Comparison of ENCODE assay signal across 25 cellular contexts in genomic region chr1:52684545-52684944, GRCh38. TPM values are rescaled to one million over a fixed set of nuclear protein-coding genes. Genes with fewer than 3 reads are reported as not detected.
"Had no signal": no experiment of that assay in that cellular context is flagged by ENCODE, and none has a peak within 500 bp of the region (broad histone marks: within the 10 kb centered on the region; RNA-seq: fewer than 3 reads in every experiment).

No MANE protein-coding gene starts in this region.

- H3K9me3 Mint-ChIP-seq: activated CD4-positive, alpha-beta memory T cell treated with anti-CD3 and anti-CD28 coated beads, Interleukin-2, amount 10 ng/mL, durations not matched to agents 7 days and 5 days; activated naive CD8-positive, alpha-beta T cell treated with anti-CD3 and anti-CD28 coated beads, Interleukin-2, amount 50 U/mL, for 24 hours; T-cell had no signal

- H3K27me3 Mint-ChIP-seq: activated CD4-positive, alpha-beta memory T cell treated with anti-CD3 and anti-CD28 coated beads, Interleukin-2, amount 10 ng/mL, durations not matched to agents 7 days and 5 days; activated CD4-positive, alpha-beta T cell treated with anti-CD3 and anti-CD28 coated beads, Interleukin-2, amount 10 ng/mL, durations not matched to agents 7 days and 5 days; activated naive CD8-positive, alpha-beta T cell treated with anti-CD3 and anti-CD28 coated beads, Interleukin-2, amount 50 U/mL, for 24 hours; T-cell had no signal

- H3K4me3 Mint-ChIP-seq: activated CD4-positive, alpha-beta memory T cell treated with anti-CD3 and anti-CD28 coated beads, Interleukin-2, amount 10 ng/mL, durations not matched to agents 7 days and 5 days; activated CD4-positive, alpha-beta T cell treated with anti-CD3 and anti-CD28 coated beads, Interleukin-2, amount 10 ng/mL, durations not matched to agents 7 days and 5 days; activated naive CD8-positive, alpha-beta T cell treated with anti-CD3 and anti-CD28 coated beads, Interleukin-2, amount 50 U/mL, for 24 hours; T-cell; WTC11 had no signal

- DNase-seq: activated CD4-positive, alpha-beta memory T cell treated with anti-CD3 and anti-CD28 coated beads, Interleukin-2, amount 10 ng/mL, durations not matched to agents 7 days and 5 days; activated CD4-positive, alpha-beta T cell treated with anti-CD3 and anti-CD28 coated beads for 1 hour; activated CD4-positive, alpha-beta T cell treated with anti-CD3 and anti-CD28 coated beads, Interleukin-2, amount 10 ng/mL, durations not matched to agents 7 days and 5 days; activated CD8-positive, alpha-beta memory T cell treated with anti-CD3 and anti-CD28 coated beads, Interleukin-2, amount 50 U/mL, for 48 hours; activated naive CD4-positive, alpha-beta T cell treated with anti-CD3 and anti-CD28 coated beads, Interleukin-2, amount 50 U/mL, for 16 hours; activated naive CD8-positive, alpha-beta T cell treated with anti-CD3 and anti-CD28 coated beads, Interleukin-2, amount 50 U/mL, for 24 hours; activated T-cell treated with anti-CD3 and anti-CD28 coated beads, Interleukin-2, amount 50 U/mL, for 1 hour; amniotic stem cell; body of pancreas; central memory CD4-positive, alpha-beta T cell; MG63; MV-4-11; NCI-H1105; NCI-H1436; NCI-H187; NCI-H2081 treated with DMSO at 0.1 percent for 48 hours; NCI-H446; NCI-H524; SHP77 treated with DMSO at 0.1 percent for 48 hours; T-cell had no signal

- H3K27ac Mint-ChIP-seq: activated CD4-positive, alpha-beta memory T cell treated with anti-CD3 and anti-CD28 coated beads, Interleukin-2, amount 10 ng/mL, durations not matched to agents 7 days and 5 days; activated naive CD8-positive, alpha-beta T cell treated with anti-CD3 and anti-CD28 coated beads, Interleukin-2, amount 50 U/mL, for 24 hours; WTC11 had no signal

- H3K9me3 ChIP-seq: ascending aorta, body of pancreas, MG63 had no signal

- ATAC-seq: activated naive CD8-positive, alpha-beta T cell treated with anti-CD3 and anti-CD28 coated beads, Interleukin-2, amount 50 U/mL, for 24 hours; body of pancreas; T-cell; WTC11 had no signal

- H3K4me3 ChIP-seq: ascending aorta, body of pancreas, MG63 had no signal

- H3K27me3 ChIP-seq: ascending aorta, body of pancreas, MG63 had no signal

- H3K4me2 ChIP-seq: KMS-11 had no signal

- H3K9ac ChIP-seq: KMS-11 had no signal

- H3K4me1 ChIP-seq: ascending aorta had no signal

- H3K27ac ChIP-seq: ascending aorta, body of pancreas, KMS-11 had no signal

RNA-seq across cellular contexts. Expression of gene SHISAL2A, which starts 51.6 kb away (rescaled TPM):
- total RNA-seq: ascending aorta, body of pancreas, bronchial epithelial cell, chondrocyte had no signal
